Comparison of ENCODE assay signal across 8 cellular contexts in the genomic region with DNA sequence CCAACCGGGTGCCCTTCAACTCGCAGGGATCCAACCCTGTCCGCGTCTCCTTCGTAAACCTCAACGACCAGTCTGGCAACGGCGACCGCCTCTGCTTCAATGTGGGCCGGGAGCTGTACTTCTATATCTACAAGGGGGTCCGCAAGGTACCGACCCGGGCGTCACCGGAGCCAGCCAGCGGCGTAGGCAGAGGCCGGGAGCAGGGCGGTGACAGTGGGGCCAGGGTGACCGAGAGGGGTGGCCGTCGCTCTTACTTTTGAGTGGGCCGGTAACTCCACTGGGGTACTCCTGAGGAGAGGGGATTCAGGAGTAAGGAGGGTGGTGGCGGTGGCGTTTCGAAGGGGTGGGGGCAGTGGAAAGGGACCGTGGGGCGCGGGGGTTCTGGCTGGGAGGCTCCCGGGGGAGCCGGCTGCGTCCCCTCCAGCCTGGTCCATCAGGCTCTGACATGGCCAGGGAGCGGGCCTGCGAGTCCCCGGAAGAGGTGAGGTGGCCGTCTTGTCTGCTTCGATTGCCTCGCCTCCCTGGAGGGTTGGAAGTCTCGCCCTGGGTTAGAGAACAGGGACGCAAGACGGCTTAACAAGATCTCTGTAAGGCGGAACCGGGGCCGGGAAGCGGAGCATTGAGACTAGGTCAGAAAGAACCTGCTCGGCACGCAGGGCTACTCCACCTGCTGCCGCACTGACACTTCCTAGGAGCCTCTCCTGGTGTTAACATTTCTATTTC. TPM values are rescaled to one million over a fixed set of nuclear protein-coding genes. Genes with fewer than 3 reads are reported as not detected.
DNase-seq lines count a peak whose midpoint lies in the region; ATAC-seq, FAIRE-seq and TF ChIP-seq lines count a peak whose summit lies in the region.

No MANE protein-coding gene starts in this region.

- peak overlapping the region; percentile 92 for H3K9ac ChIP-seq in GM12878 (ENCODE audit: control insufficient read depth, insufficient read depth, low read length)
- peak overlapping the region; percentile 92 for H3K9ac ChIP-seq in iPS-20b (ENCODE audit: low read depth, low read length)
- peak overlapping the region; percentile 95 for H3K9ac ChIP-seq in smooth muscle cell (ENCODE audit: low read depth)

- SMC1A ChIA-PET in GM12878 (lab: Charles Lee; ENCODE audit: uncharacterized antibody, unreplicated experiment): interaction anchor here (1.1 to 1.3 kb wide), 2 partner anchors 41 to 42 kb away, joined by 3 to 5 read pairs; no protein-coding TSS in a partner anchor

- CTCF ChIA-PET in GM12878 (lab: Yijun Ruan, JAX): interaction anchor here (1.3 to 1.4 kb wide), 2 partner anchors 14 to 148 kb away, joined by 3 read pairs; no protein-coding TSS in a partner anchor

- no peak for TF ChIP-seq RAD21 in GM12878 (IDR thresholded peaks at IDR 0.05; ENCODE audit: insufficient read depth, low read depth, low read length)

- WGBS in GM12878 (ENCODE audit: insufficient coverage, insufficient replicate concordance, low lambda C conversion rate, missing lambda C conversion rate): under 1% methylated on average over 47 of the region's 48 CpGs
- under 1% methylated on average over 47 of the region's 48 CpGs for whole genome bisulfite sequencing in smooth muscle cell (ENCODE audit: low lambda C conversion rate)

- BruUV-seq in GM12878 (replicated peaks; lab: Mats Ljungman, UMichigan): TSS peak; percentile 77

- H3K27ac ChIP-seq in GM12878 (ENCODE audit: control insufficient read depth, insufficient read depth): peak overlapping the region; percentile 86
- peak overlapping the region; percentile 25 for H3K27ac ChIP-seq in iPS-20b (ENCODE audit: low read length)
- H3K27ac ChIP-seq in smooth muscle cell (ENCODE audit: low read depth): peak overlapping the region; percentile 78

- ATAC-seq in GM18868 (IDR thresholded peaks at IDR 0.05; ENCODE audit: unreplicated experiment) (peak; percentile 20), HG03135 (IDR thresholded peaks at IDR 0.05; ENCODE audit: unreplicated experiment) (peak; percentile 26), GM12878 (peak; percentile 45), GM18519 (IDR thresholded peaks at IDR 0.05; ENCODE audit: low FRiP score, unreplicated experiment) (no peak)

- peak overlapping the region; percentile 100 for H3K4me3 ChIP-seq in GM12878
- peak overlapping the region; percentile 99 for H3K4me3 ChIP-seq in iPS-20b (ENCODE audit: low read length)
- peak overlapping the region; percentile 96 for H3K4me3 ChIP-seq in smooth muscle cell

- intact Hi-C loops in GM12878 (cut with micrococcal nuclease; ENCODE audit: unreplicated experiment): loop anchor here (2.0 kb wide), 1 partner anchor 15 kb away; no protein-coding TSS in a partner anchor

- H3K27me3 ChIP-seq in GM12878 (replicated peaks in 1 of 2; ENCODE audit: control insufficient read depth in 2 of 2, insufficient read depth in 2 of 2, low read length in 1 of 2) (no peaks in the 10 kb centered on the region), iPS-20b (ENCODE audit: insufficient read depth, low read length) (no peaks in the 10 kb centered on the region), smooth muscle cell (ENCODE audit: low read depth) (no peaks in the 10 kb centered on the region)

- peaks cover 6% of the 10 kb centered on the region; the same call in 1 of the 2 replicates for H3K4me1 ChIP-seq in GM12878 (ENCODE audit: control insufficient read depth, insufficient read depth, low read length)
- peaks cover 14% of the 10 kb centered on the region for H3K4me1 ChIP-seq in iPS-20b (ENCODE audit: insufficient read depth, low read length)
- H3K4me1 ChIP-seq in smooth muscle cell (ENCODE audit: low read depth): peaks cover 21% of the 10 kb centered on the region

- H3K9me3 ChIP-seq in GM12878 (replicated peaks; ENCODE audit: control insufficient read depth, insufficient read depth, low read length) (no peaks in the 10 kb centered on the region), iPS-20b (ENCODE audit: insufficient read depth, low read depth, low read length) (no peaks in the 10 kb centered on the region), smooth muscle cell (replicated peaks; ENCODE audit: low read depth) (no peaks in the 10 kb centered on the region)

- TF ChIP-seq POLR2A in GM12878 (IDR thresholded peaks at IDR 0.05; ENCODE audit: low read depth, low read length): no peak

- TF ChIP-seq CTCF in GM12878 (IDR thresholded peaks at IDR 0.05 in 2 of 3, conservative IDR thresholded peaks at IDR 0.05 in 1 of 3; ENCODE audit: control insufficient read depth in 2 of 3, extremely low read depth in 1 of 3, insufficient read depth in 1 of 3, low read depth in 3 of 3, low read length in 3 of 3) (no peak), smooth muscle cell (IDR thresholded peaks at IDR 0.05; ENCODE audit: borderline replicate concordance, insufficient read depth, poor library complexity, severe bottlenecking) (no peak)

- TF ChIP-seq EP300 in GM12878 (IDR thresholded peaks at IDR 0.05; ENCODE audit: borderline replicate concordance in 1 of 2, control insufficient read depth in 1 of 2, low read depth in 2 of 2, low read length in 2 of 2): no peak

- in situ Hi-C loops in GM12878 (cut with MboI): no loop called here

- H3K79me2 ChIP-seq in GM12878 (ENCODE audit: control insufficient read depth, insufficient read depth, low read length) (peaks cover 43% of the 10 kb centered on the region), smooth muscle cell (ENCODE audit: low read depth) (peaks cover 60% of the 10 kb centered on the region)

- RAD21 ChIA-PET in GM12878 (lab: Charles Lee; ENCODE audit: unreplicated experiment): interaction anchor here (1.9 kb wide), 1 partner anchor 174 kb away, joined by 8 read pairs; no protein-coding TSS in a partner anchor

- no peaks in the 10 kb centered on the region for H3F3A ChIP-seq in smooth muscle cell (ENCODE audit: low read depth)

- H3K4me2 ChIP-seq in GM12878 (ENCODE audit: control insufficient read depth, insufficient read depth) (peak overlapping the region; percentile 95), smooth muscle cell (peak overlapping the region; percentile 85)

- POLR2A ChIA-PET in GM12878 (lab: Charles Lee): interaction anchor here (0.5 to 1.7 kb wide), 2 partner anchors 35 to 52 kb away, joined by 4 to 6 read pairs; no protein-coding TSS in a partner anchor

- H4K20me1 ChIP-seq in GM12878 (ENCODE audit: control insufficient read depth, insufficient read depth): no peaks in the 10 kb centered on the region; the same call in 1 of the 2 replicates
- H4K20me1 ChIP-seq in smooth muscle cell (ENCODE audit: low read depth): peaks cover 48% of the 10 kb centered on the region

- FAIRE-seq in GM12878 (lab: Jason Lieb, UNC): peak; percentile 49

- H2AFZ ChIP-seq in GM12878 (ENCODE audit: control insufficient read depth, low read depth, low read length): peak overlapping the region; percentile 94
- H2AFZ ChIP-seq in smooth muscle cell (ENCODE audit: low read depth): peak overlapping the region; percentile 96

- H3K36me3 ChIP-seq in GM12878 (ENCODE audit: control insufficient read depth in 2 of 2, insufficient read depth in 2 of 2, low read length in 1 of 2) (peaks cover 0 to 3% of the 10 kb centered on the region in 2 experiments; a peak in 1 of 4 replicates), iPS-20b (ENCODE audit: insufficient read depth, low read depth, low read length) (no peaks in the 10 kb centered on the region), smooth muscle cell (ENCODE audit: low read depth) (no peaks in the 10 kb centered on the region)

- DNase-seq in AG08395 (ENCODE audit: low spot score) (peak; percentile 41), SW480 (ENCODE audit: low spot score) (peak; percentile 47), GM12878 (ENCODE audit: low read depth, low spot score) (no peak), smooth muscle cell (lab: John Stamatoyannopoulos, UW; ENCODE audit: unreplicated experiment) (no peak)

TF ChIP-seq in GM12878, 131 proteins besides CTCF, POLR2A, EP300 and RAD21 (continues in another document):
- TF ChIP-seq ZBED1 (IDR thresholded peaks at IDR 0.05; ENCODE audit: borderline replicate concordance): no peak

RNA-seq across cellular contexts. Expression of gene WDR20, which starts 0.5 kb away (rescaled TPM):
- total RNA-seq in GM12878 (2013; cell fraction: nucleolus; rRNA removed): 38.1 and 38.2 TPM in 2 replicates
- total RNA-seq in GM12878 (2014; rRNA removed) (14.6 and 17.5 TPM in 2 replicates), GM12878 (2014; rRNA removed; fragmentation: Illumina TruSeq; extraction: Trizol) (19.4 and 20.4 TPM in 2 replicates), GM12878 (2021) (22.7 and 25.7 TPM in 2 replicates), smooth muscle cell (12.0 and 22.8 TPM in 2 replicates)
- 10.3 TPM for polyA plus RNA-seq in GM12878 (2011; ENCODE audit: low read depth)
- polyA plus RNA-seq in GM12878 (2011; rRNA removed) (17.0 and 18.1 TPM in 2 replicates), GM12878 (2014; fragmentation: Illumina TruSeq; extraction: Trizol) (18.7 and 19.1 TPM in 2 replicates), GM12878 (2014; fragmentation: Nextera tagmentation; extraction: Ambion mirVana) (10 to 100 TPM in 1 of 2 experiments, 1 to 10 TPM in 1; 9.1 to 13.7 TPM), GM12878 (2014; rRNA removed) (16.6 and 17.8 TPM in 2 replicates), GM12878 (2016; fragmentation: Nextera tagmentation; extraction: Ambion mirVana) (10 to 100 TPM; 24.0 to 25.9 TPM), smooth muscle cell (19.4 and 20.4 TPM in 2 replicates)
- polyA plus RNA-seq in GM12878 (2011; cell fraction: cytosol; rRNA removed): 12.8 and 14.7 TPM in 2 replicates
- polyA plus RNA-seq in GM12878 (2011; cell fraction: nucleus; rRNA removed): 15.5 and 18.0 TPM in 2 replicates
- 10.9 and 14.6 TPM in 2 replicates for polyA plus RNA-seq in GM12878 (2012)
- polyA minus RNA-seq in GM12878 (2011; rRNA and poly(A)+ RNA removed): 28.9 and 31.2 TPM in 2 replicates
- polyA minus RNA-seq in GM12878 (2011; cell fraction: cytosol; rRNA and poly(A)+ RNA removed): 9.2 and 11.7 TPM in 2 replicates
- 17.2 and 28.2 TPM in 2 replicates for polyA minus RNA-seq in GM12878 (2011; cell fraction: nucleus; rRNA and poly(A)+ RNA removed)

RNA-seq across cellular contexts. Expression of gene HSP90AA1, which starts 53.3 kb away (rescaled TPM):
- 199 and 205 TPM in 2 replicates for total RNA-seq in GM12878 (2013; cell fraction: nucleolus; rRNA removed)
- 338 and 346 TPM in 2 replicates for total RNA-seq in GM12878 (2014; rRNA removed)
- total RNA-seq in GM12878 (2014; rRNA removed; fragmentation: Illumina TruSeq; extraction: Trizol): 262 and 271 TPM in 2 replicates
- 590 and 599 TPM in 2 replicates for total RNA-seq in GM12878 (2021)
- 318 TPM for polyA plus RNA-seq in GM12878 (2011; ENCODE audit: low read depth)
- polyA plus RNA-seq in GM12878 (2011; rRNA removed): 679 and 903 TPM in 2 replicates
- 242 and 272 TPM in 2 replicates for polyA plus RNA-seq in GM12878 (2011; cell fraction: cytosol; rRNA removed)
- 184 and 273 TPM in 2 replicates for polyA plus RNA-seq in GM12878 (2011; cell fraction: nucleus; rRNA removed)
- polyA plus RNA-seq in GM12878 (2012): 360 and 494 TPM in 2 replicates
- 1,054 and 1,264 TPM in 2 replicates for polyA plus RNA-seq in GM12878 (2014; fragmentation: Illumina TruSeq; extraction: Trizol)
- polyA plus RNA-seq in GM12878 (2014; fragmentation: Nextera tagmentation; extraction: Ambion mirVana): 100 to 1,000 TPM; 555 to 817 TPM
- polyA plus RNA-seq in GM12878 (2014; rRNA removed): 439 and 489 TPM in 2 replicates
- 1,000 to 10,000 TPM; 1,313 to 1,315 TPM for polyA plus RNA-seq in GM12878 (2016; fragmentation: Nextera tagmentation; extraction: Ambion mirVana)
- 367 and 534 TPM in 2 replicates for polyA minus RNA-seq in GM12878 (2011; rRNA and poly(A)+ RNA removed)
- 406 and 527 TPM in 2 replicates for polyA minus RNA-seq in GM12878 (2011; cell fraction: cytosol; rRNA and poly(A)+ RNA removed)
- 126 and 179 TPM in 2 replicates for polyA minus RNA-seq in GM12878 (2011; cell fraction: nucleus; rRNA and poly(A)+ RNA removed)
- 436 and 568 TPM in 2 replicates for total RNA-seq in smooth muscle cell
- 353 and 446 TPM in 2 replicates for polyA plus RNA-seq in smooth muscle cell

Comparison
In these comparisons a context has a peak if more than half of its experiments do, and no peak if none do; other contexts are left out.
1. DNase-seq: peak in AG08395 (single experiment) and SW480 (single experiment); none in GM12878 (single experiment) and smooth muscle cell (single experiment).
2. H3K27ac ChIP-seq: peak in every context shown above with its lines; median percentile 86 in GM12878; 78 in smooth muscle cell; 25 in iPS-20b.
3. Peak in every context shown above with its lines, with median percentiles within 50 percentile points of each other: H3K4me3 ChIP-seq and H3K9ac ChIP-seq.